In the genomic region with DNA sequence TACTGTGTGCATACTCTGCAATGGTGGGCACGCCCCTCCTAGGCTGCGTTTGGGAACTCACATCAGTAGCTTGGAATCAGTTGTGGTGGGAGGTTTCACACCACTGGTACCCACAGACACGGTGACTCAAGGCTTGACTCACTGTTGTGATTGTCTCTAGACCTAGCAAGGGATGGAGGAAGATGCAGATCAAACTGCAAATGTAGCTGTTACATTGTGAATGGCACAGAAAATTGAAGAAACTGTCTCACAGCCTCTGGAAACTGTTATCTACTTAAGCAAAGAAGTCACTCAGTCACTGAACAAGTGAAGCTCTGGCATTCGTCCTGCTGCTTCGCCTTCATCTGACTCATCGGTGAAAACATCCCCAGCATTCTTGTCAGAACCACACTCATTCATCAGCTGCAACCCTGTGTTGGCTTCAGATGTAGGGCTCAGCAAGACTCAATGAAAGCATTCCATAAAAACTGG, we compare ENCODE assay signal across 9 cellular contexts. TPM values are rescaled to one million over a fixed set of nuclear protein-coding genes. Genes with fewer than 3 reads are reported as not detected.
DNase-seq lines count a peak whose midpoint lies in the region; ATAC-seq and TF ChIP-seq lines count a peak whose summit lies in the region.
"Had no signal": no experiment of that assay in that cellular context is flagged by ENCODE, and none has a peak within 500 bp of the region (broad histone marks: within the 10 kb centered on the region; RNA-seq: fewer than 3 reads in every experiment).

No MANE protein-coding gene starts in this region.

- DNase-seq in MG63 (peak; percentile 90), fibroblast of pulmonary artery (ENCODE audit: low read depth) (peak; percentile 94), erythroblast (lab: John Stamatoyannopoulos, UW) (no peak), NCI-H526 (lab: John Stamatoyannopoulos, UW) (no peak)
- peak; percentile 70 for DNase-seq in activated CD8-positive, alpha-beta memory T cell treated with anti-CD3 and anti-CD28 coated beads, Interleukin-2, amount 50 U/mL, for 4 hours
- DNase-seq in stimulated activated CD4-positive, alpha-beta T cell treated with anti-CD3 and anti-CD28 coated beads, Interleukin-4, amount 100 ng/mL, for 4 hours, result peak; percentile 50 to 68

- peaks cover 2% of the 10 kb centered on the region; the same call in 1 of the 2 replicates for H3K27me3 ChIP-seq in MG63

- H3K9me3 ChIP-seq in MG63, result no peaks in the 10 kb centered on the region
- H3K9me3 ChIP-seq: neutrophil had no signal

- no peak for TF ChIP-seq CTCF in fibroblast of pulmonary artery (IDR thresholded peaks at IDR 0.05; ENCODE audit: low read length, missing control alignments)

- no peak overlapping the region for H3K4me3 ChIP-seq in MG63
- H3K4me3 ChIP-seq in fibroblast of pulmonary artery (replicated peaks; ENCODE audit: low read depth, low read length), result no peak overlapping the region

- TF ChIP-seq POLR2A in erythroblast (IDR thresholded peaks at IDR 0.05; ENCODE audit: low read length), result no peak

- no peaks in the 10 kb centered on the region for H3K36me3 ChIP-seq in MG63
- H3K36me3 ChIP-seq: neutrophil had no signal

- ATAC-seq in GM18517 (IDR thresholded peaks at IDR 0.05; ENCODE audit: unreplicated experiment) (no peak), HG02973 (IDR thresholded peaks at IDR 0.05; ENCODE audit: unreplicated experiment) (no peak)

RNA-seq across cellular contexts. Expression of a gene that starts 59.5 kb away (rescaled TPM):
- 16.9 and 33.0 TPM in 2 replicates for total RNA-seq in MG63 (2014; rRNA removed; shearing (Covaris generic); ENCODE audit: low replicate concordance)

Comparison
In these comparisons a context has a peak if more than half of its experiments do, and no peak if none do; other contexts are left out.
1. DNase-seq: peak in MG63 (single experiment), activated CD8-positive, alpha-beta memory T cell treated with anti-CD3 and anti-CD28 coated beads, Interleukin-2, amount 50 U/mL, for 4 hours (single experiment), fibroblast of pulmonary artery (single experiment) and stimulated activated CD4-positive, alpha-beta T cell treated with anti-CD3 and anti-CD28 coated beads, Interleukin-4, amount 100 ng/mL, for 4 hours (2 of 2); none in erythroblast (0 of 2) and NCI-H526 (0 of 2).